ENCODE assay signal across 7 cellular contexts in the genomic region with DNA sequence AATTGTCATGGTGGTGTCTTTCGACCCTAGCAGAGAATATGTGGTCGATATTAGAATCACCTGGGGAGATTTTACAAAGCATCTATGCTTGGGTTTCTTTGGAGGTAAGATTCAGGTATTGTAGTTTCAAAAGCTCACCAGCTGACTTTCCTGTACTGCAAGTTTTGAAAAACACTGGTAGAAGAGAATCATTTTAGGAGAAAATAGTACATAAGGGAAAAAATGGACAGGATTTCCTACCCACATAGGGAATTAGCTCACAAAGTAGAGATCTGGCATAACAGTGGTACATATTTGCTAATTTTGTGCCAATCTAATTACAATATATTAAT. TPM values are rescaled to one million over a fixed set of nuclear protein-coding genes. Genes with fewer than 3 reads are reported as not detected.
DNase-seq lines count a peak whose midpoint lies in the region; ATAC-seq and TF ChIP-seq lines count a peak whose summit lies in the region.

No MANE protein-coding gene starts in this region.

- peak overlapping the region; percentile 67 for H3K4me3 ChIP-seq in NT2/D1 (ENCODE audit: insufficient read length, low read depth)
- H3K4me3 ChIP-seq in sigmoid colon: peak overlapping the region in 2 of 4 donors; percentile 52 to 56

- 7 to 10% methylated on average over 2 of the region's 2 CpGs for whole genome bisulfite sequencing in sigmoid colon, 2 donors

- H3K4me1 Mint-ChIP-seq in effector memory CD8-positive, alpha-beta T cell (ENCODE audit: low read depth in 2 of 2): peaks cover 17 to 19% of the 10 kb centered on the region in 2 donors

- no peaks in the 10 kb centered on the region for H3K9me3 ChIP-seq in NT2/D1 (ENCODE audit: insufficient read depth, low read length)
- no peaks in the 10 kb centered on the region for H3K9me3 ChIP-seq in sigmoid colon

- peak; percentile 7 for ATAC-seq in GM18867 (IDR thresholded peaks at IDR 0.05; ENCODE audit: unreplicated experiment)
- no peak for ATAC-seq in effector memory CD8-positive, alpha-beta T cell (replicated peaks)

- peak overlapping the region in 3 of 4 donors; percentile 43 to 76 (median 48) for H3K27ac ChIP-seq in sigmoid colon

- H3K9ac ChIP-seq in NT2/D1 (ENCODE audit: insufficient read length, low read depth): no peak overlapping the region

- peaks cover 7 to 10% of the 10 kb centered on the region in 2 donors for H3K27me3 Mint-ChIP-seq in effector memory CD8-positive, alpha-beta T cell

- H3K36me3 Mint-ChIP-seq in effector memory CD8-positive, alpha-beta T cell (ENCODE audit: insufficient read depth): peaks cover 51% of the 10 kb centered on the region

- no peak for TF ChIP-seq EP300 in sigmoid colon (IDR thresholded peaks at IDR 0.05)

- H3K4me3 Mint-ChIP-seq in effector memory CD8-positive, alpha-beta T cell: peak overlapping the region; percentile 97 to 98

- H3K9me3 Mint-ChIP-seq in effector memory CD8-positive, alpha-beta T cell: peaks cover 4 to 9% of the 10 kb centered on the region in 2 donors

- intact Hi-C loops in sigmoid colon (cut with DNase I): loop anchor here (5.0 to 10.0 kb wide), 2 partner anchors 47 to 905 kb away; a partner anchor contains a TSS

- no peak for DNase-seq in NT2/D1 (ENCODE audit: low read depth, low spot score)
- DNase-seq in effector memory CD8-positive, alpha-beta T cell: no peak
- DNase-seq in sigmoid colon: no peak
- DNase-seq in SHP77 (lab: John Stamatoyannopoulos, UW): no peak
- no peak for DNase-seq in GOT3 (lab: John Stamatoyannopoulos, UW)
- no peak for DNase-seq in mucosa of gallbladder (ENCODE audit: low spot score)

- H3K36me3 ChIP-seq in NT2/D1 (ENCODE audit: insufficient read depth, insufficient read length, low read length) (no peaks in the 10 kb centered on the region), sigmoid colon (no peaks in the 10 kb centered on the region)

- no peaks in the 10 kb centered on the region for H3K4me1 ChIP-seq in NT2/D1 (ENCODE audit: insufficient read depth, insufficient read length)
- H3K4me1 ChIP-seq in sigmoid colon: peaks cover 0 to 14% (median 5%) of the 10 kb centered on the region in 4 donors

- TF ChIP-seq CTCF in sigmoid colon (IDR thresholded peaks at IDR 0.05): no peak

- no peaks in the 10 kb centered on the region for H3K27me3 ChIP-seq in NT2/D1 (ENCODE audit: insufficient read depth, insufficient read length)
- peaks cover 0 to under 1% (median 0%) of the 10 kb centered on the region in 3 donors for H3K27me3 ChIP-seq in sigmoid colon

- H3K27ac Mint-ChIP-seq in effector memory CD8-positive, alpha-beta T cell: peak overlapping the region; percentile 100

- TF ChIP-seq POLR2A in sigmoid colon (IDR thresholded peaks at IDR 0.05): no peak

RNA-seq across cellular contexts. Expression of a gene that starts 27.4 kb away (rescaled TPM):
- total RNA-seq in sigmoid colon: 10 to 100 TPM; 10.2 to 19.4 (median 15.8) TPM
- polyA plus RNA-seq in sigmoid colon: 10 to 100 TPM; 12.6 to 21.3 (median 19.8) TPM
- total RNA-seq in mucosa of gallbladder: 11.6 TPM

RNA-seq across cellular contexts. Expression of a gene that starts 31.2 kb away (rescaled TPM):
- total RNA-seq in sigmoid colon: 100 to 1,000 TPM in 1 of 4 donors, 10 to 100 TPM in 3; 70.6 to 104 (median 77.2) TPM
- polyA plus RNA-seq in sigmoid colon: 10 to 100 TPM; 55.9 to 67.2 (median 56.2) TPM
- total RNA-seq in mucosa of gallbladder: 55.8 TPM
